In genomic region chr1:241738284-241738683, GRCh38 we compare ENCODE assay signal across 29 cellular contexts.
"Had no signal": no experiment of that assay in that cellular context is flagged by ENCODE, and none has a peak within 500 bp of the region (broad histone marks: within the 10 kb centered on the region; RNA-seq: fewer than 3 reads in every experiment).

No MANE protein-coding gene starts in this region.

- H3K4me3 ChIP-seq: PC-9, SJCRH30, SK-N-MC had no signal

- H3K27ac ChIP-seq: KMS-11, PC-9, RWPE1, SJCRH30, SK-N-MC had no signal

- H3K9me3 ChIP-seq: SJCRH30 had no signal

- ATAC-seq: Panc1, Right ventricle myocardium inferior, SK-N-SH treated with all-trans-retinoic acid at 6 μM for 48 hours, T-cell had no signal

- H3K36me3 ChIP-seq: SJCRH30 had no signal

- H3K4me1 ChIP-seq: SJCRH30 had no signal

- H2AFZ ChIP-seq: PC-9 had no signal

- H3K4me2 ChIP-seq: KMS-11, PC-9 had no signal

- H3K9ac ChIP-seq: KMS-11 had no signal

- DNase-seq: Karpas-422, MM.1S, MV-4-11, NCI-H1092, NCI-H1105, NCI-H1417 treated with DMSO at 0.1 percent for 48 hours, NCI-H1694 treated with DMSO at 0.1 percent for 48 hours, NCI-H187 treated with DMSO at 0.1 percent for 48 hours, NCI-H2029, NCI-H2081, NCI-H2171 treated with DMSO at 0.1 percent for 48 hours, NCI-H2227 treated with DMSO at 0.1 percent for 48 hours, NCI-H345, NCI-H446, NCI-H510A treated with DMSO at 0.1 percent for 48 hours, NCI-H524 treated with DMSO at 0.1 percent for 48 hours, NCI-H526 treated with DMSO at 0.1 percent for 48 hours, NCI-H774, PC-9, SHP77, SIG-M5, SJCRH30, T-cell had no signal
